ENCODE assay signal across 9 cellular contexts in genomic region chr10:110074298-110074697, GRCh38.
A peak's percentile ranks its signal among the peaks of the same experiment; 100 is the strongest.
DNase-seq lines count a peak whose midpoint lies in the region; ATAC-seq and TF ChIP-seq lines count a peak whose summit lies in the region.
"Had no signal": no experiment of that assay in that cellular context is flagged by ENCODE, and none has a peak within 500 bp of the region (broad histone marks: within the 10 kb centered on the region; RNA-seq: fewer than 3 reads in every experiment).

No MANE protein-coding gene starts in this region.

- H3K27me3 ChIP-seq in gastroesophageal sphincter (no peaks in the 10 kb centered on the region), subcutaneous abdominal adipose tissue (ENCODE audit: control insufficient read depth in 5 of 5, insufficient read depth in 4 of 5, low read length in 5 of 5) (no peaks in the 10 kb centered on the region)

- no peak overlapping the region for H3K9ac ChIP-seq in subcutaneous abdominal adipose tissue (ENCODE audit: low read length in 5 of 5)

- no peak overlapping the region for H3K4me3 ChIP-seq in gastroesophageal sphincter
- peak overlapping the region in 1 of 5 donors; percentile 15 for H3K4me3 ChIP-seq in subcutaneous abdominal adipose tissue (ENCODE audit: low read depth in 1 of 5, low read length in 5 of 5)

- H3K4me1 ChIP-seq in gastroesophageal sphincter, result peaks cover 3 to 65% (median 4%) of the 10 kb centered on the region in 3 donors
- H3K4me1 ChIP-seq in subcutaneous abdominal adipose tissue (ENCODE audit: control insufficient read depth in 5 of 5, insufficient read depth in 5 of 5, low read length in 5 of 5), result peaks cover 16 to 70% (median 53%) of the 10 kb centered on the region in 5 donors

- no peaks in the 10 kb centered on the region for H3K9me3 ChIP-seq in gastroesophageal sphincter
- H3K9me3 ChIP-seq in subcutaneous abdominal adipose tissue (ENCODE audit: control insufficient read depth in 5 of 5, low read length in 5 of 5), result no peaks in the 10 kb centered on the region

- H3K27me3 Mint-ChIP-seq in activated T-cell treated with anti-CD3 and anti-CD28 coated beads, Interleukin-2, amount 50 U/mL, for 24 hours, result no peaks in the 10 kb centered on the region

- TF ChIP-seq CTCF in gastroesophageal sphincter (IDR thresholded peaks at IDR 0.05), result no peak

- H3K36me3 ChIP-seq in gastroesophageal sphincter (no peaks in the 10 kb centered on the region), subcutaneous abdominal adipose tissue (ENCODE audit: control insufficient read depth in 5 of 5, insufficient read depth in 5 of 5, low read length in 5 of 5) (no peaks in the 10 kb centered on the region)

- no peaks in the 10 kb centered on the region for H3K36me3 Mint-ChIP-seq in activated T-cell treated with anti-CD3 and anti-CD28 coated beads, Interleukin-2, amount 50 U/mL, for 24 hours (ENCODE audit: low read depth)

- no peak for DNase-seq in activated T-cell treated with anti-CD3 and anti-CD28 coated beads, Interleukin-2, amount 50 U/mL, for 24 hours
- DNase-seq in activated T-cell treated with anti-CD3 and anti-CD28 coated beads, Interleukin-2, amount 50 U/mL, for 48 hours, result no peak
- peak; percentile 9 for DNase-seq in SKM-1 treated with dmso at 0.1 percent for 144 hours (lab: John Stamatoyannopoulos, UW; ENCODE audit: unreplicated experiment)
- DNase-seq in GOT3 (lab: John Stamatoyannopoulos, UW), result no peak
- DNase-seq: NCI-H1105 treated with DMSO at 0.1 percent for 48 hours had no signal

- H3K4me3 Mint-ChIP-seq in activated T-cell treated with anti-CD3 and anti-CD28 coated beads, Interleukin-2, amount 50 U/mL, for 24 hours, result peak overlapping the region; percentile 3

- no peak for TF ChIP-seq EP300 in gastroesophageal sphincter (IDR thresholded peaks at IDR 0.05)

- H3K27ac Mint-ChIP-seq in activated T-cell treated with anti-CD3 and anti-CD28 coated beads, Interleukin-2, amount 50 U/mL, for 24 hours, result peak overlapping the region; percentile 80

- H3K27ac ChIP-seq in gastroesophageal sphincter (peak overlapping the region in 3 of 4 donors; percentile 29 to 60 (median 60)), subcutaneous abdominal adipose tissue (ENCODE audit: low read depth, low read length) (peak overlapping the region; percentile 83)

- no peak for TF ChIP-seq POLR2A in gastroesophageal sphincter (IDR thresholded peaks at IDR 0.05)

- peaks cover 89% of the 10 kb centered on the region for H3K4me1 Mint-ChIP-seq in activated T-cell treated with anti-CD3 and anti-CD28 coated beads, Interleukin-2, amount 50 U/mL, for 24 hours (ENCODE audit: low read depth)

- no peaks in the 10 kb centered on the region for H3K9me3 Mint-ChIP-seq in activated T-cell treated with anti-CD3 and anti-CD28 coated beads, Interleukin-2, amount 50 U/mL, for 24 hours

- ATAC-seq in gastroesophageal sphincter, result no peak
- ATAC-seq in HG02642 (IDR thresholded peaks at IDR 0.05; ENCODE audit: poor library complexity, unreplicated experiment), result no peak
- ATAC-seq in HG02938 (IDR thresholded peaks at IDR 0.05; ENCODE audit: unreplicated experiment), result no peak

- 50 to 71% methylated on average over 1 to 3 of the region's 3 CpGs for WGBS in gastroesophageal sphincter (ENCODE audit: low coverage in 1 of 2), 2 donors
